ENCODE assay signal across 8 cellular contexts in the genomic region with DNA sequence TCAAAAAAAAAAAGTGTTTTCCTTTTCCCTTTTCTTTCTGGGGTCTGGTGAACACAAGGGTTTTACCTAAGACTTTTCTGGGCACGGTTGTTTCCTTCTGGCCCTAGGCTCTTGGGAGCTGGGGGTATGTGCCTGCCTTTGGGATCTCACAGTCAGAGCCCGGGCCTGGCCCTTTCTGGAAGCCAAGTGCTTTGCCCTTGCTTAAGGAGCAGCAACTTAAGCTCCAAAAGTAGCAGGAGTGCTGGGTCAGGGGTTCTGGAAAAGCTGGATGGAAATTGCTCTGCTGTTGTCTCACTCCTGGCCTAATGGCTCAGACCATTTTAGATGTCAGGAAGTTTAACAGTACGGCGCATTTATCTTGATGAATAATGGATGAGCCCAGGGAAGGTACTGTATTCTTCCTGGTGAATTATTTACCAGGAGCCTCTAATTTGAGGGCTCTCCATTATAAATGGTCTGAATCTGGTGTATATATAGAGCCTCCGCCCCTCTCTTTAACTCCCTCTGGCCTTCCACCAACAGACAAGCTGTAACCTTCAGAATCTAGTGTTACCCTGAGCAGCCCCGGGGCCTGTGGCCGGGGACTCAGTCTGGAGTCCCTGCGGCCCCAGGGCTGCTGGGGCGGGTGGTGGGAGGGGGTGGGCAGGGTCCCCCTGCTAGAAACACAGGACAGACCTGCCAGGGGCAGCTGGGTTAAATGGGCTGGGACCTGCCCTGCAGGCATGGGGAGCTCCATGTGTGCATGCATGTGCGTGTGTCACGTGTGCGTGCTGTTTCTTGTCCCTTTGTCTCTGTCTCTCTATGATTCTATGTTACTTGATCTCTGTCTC. TPM values are rescaled to one million over a fixed set of nuclear protein-coding genes. Genes with fewer than 3 reads are reported as not detected.
DNase-seq lines count a peak whose midpoint lies in the region; ATAC-seq and TF ChIP-seq lines count a peak whose summit lies in the region.
"Had no signal": no experiment of that assay in that cellular context is flagged by ENCODE, and none has a peak within 500 bp of the region (broad histone marks: within the 10 kb centered on the region; RNA-seq: fewer than 3 reads in every experiment).

No MANE protein-coding gene starts in this region.

- peaks cover 41% of the 10 kb centered on the region for H3K4me1 ChIP-seq in lower lobe of right lung

- H3K36me3 ChIP-seq in lower lobe of right lung = no peaks in the 10 kb centered on the region

- no peak overlapping the region for H3K27ac Mint-ChIP-seq in natural killer cell
- H3K27ac Mint-ChIP-seq: activated T-cell treated with anti-CD3 and anti-CD28 coated beads, Interleukin-2, amount 50 U/mL, for 72 hours had no signal

- no peaks in the 10 kb centered on the region for H3K36me3 Mint-ChIP-seq in natural killer cell

- H3K4me1 Mint-ChIP-seq in natural killer cell = no peaks in the 10 kb centered on the region

- DNase-seq in DMS153 treated with DMSO at 0.1 percent for 48 hours (lab: John Stamatoyannopoulos, UW; ENCODE audit: unreplicated experiment) = peak; percentile 38
- DNase-seq in RPMI7951 (ENCODE audit: low read depth) = peak; percentile 59
- no peak for DNase-seq in lower lobe of right lung
- no peak for DNase-seq in OCI-M1 (lab: John Stamatoyannopoulos, UW)
- no peak for DNase-seq in natural killer cell
- DNase-seq: activated T-cell treated with anti-CD3 and anti-CD28 coated beads, Interleukin-2, amount 50 U/mL, for 72 hours; Calu3 had no signal

- H3K4me3 ChIP-seq in lower lobe of right lung = no peak overlapping the region

- H3K4me3 Mint-ChIP-seq in natural killer cell = no peak overlapping the region
- H3K4me3 Mint-ChIP-seq: activated T-cell treated with anti-CD3 and anti-CD28 coated beads, Interleukin-2, amount 50 U/mL, for 72 hours had no signal

- H3K9me3 ChIP-seq in lower lobe of right lung = no peaks in the 10 kb centered on the region

- TF ChIP-seq CTCF in lower lobe of right lung (IDR thresholded peaks at IDR 0.05) = no peak
- no peak for TF ChIP-seq CTCF in natural killer cell (IDR thresholded peaks at IDR 0.05)

- intact Hi-C loops in lower lobe of right lung (cut with DNase I) (no loop called here), natural killer cell (cut with micrococcal nuclease) (no loop called here)

- H3K27ac ChIP-seq in lower lobe of right lung = peak overlapping the region; percentile 64

- no peaks in the 10 kb centered on the region for H3K9me3 Mint-ChIP-seq in natural killer cell
- H3K9me3 Mint-ChIP-seq: activated T-cell treated with anti-CD3 and anti-CD28 coated beads, Interleukin-2, amount 50 U/mL, for 72 hours had no signal

- no peaks in the 10 kb centered on the region for H3K27me3 ChIP-seq in lower lobe of right lung (ENCODE audit: low read depth)

- ATAC-seq in lower lobe of right lung (peak; percentile 20 to 29), GM18498 (IDR thresholded peaks at IDR 0.05; ENCODE audit: unreplicated experiment) (no peak), natural killer cell (no peak)
- ATAC-seq: activated T-cell treated with anti-CD3 and anti-CD28 coated beads, Interleukin-2, amount 50 U/mL, for 72 hours had no signal

- H3K27me3 Mint-ChIP-seq in natural killer cell (ENCODE audit: low read depth in 2 of 2) = no peaks in the 10 kb centered on the region

RNA-seq across cellular contexts. Expression of a gene that starts 37.5 kb away (rescaled TPM):
- 59.6 and 66.4 TPM in 2 replicates for total RNA-seq in RPMI7951 (2014; rRNA removed; shearing (Covaris generic))
- 81.0 TPM for total RNA-seq in lower lobe of right lung
- 1 to 10 TPM; 1.7 to 5.6 (median 2.8) TPM for total RNA-seq in natural killer cell

RNA-seq across cellular contexts. Expression of a gene that starts 54.2 kb away (rescaled TPM):
- total RNA-seq in RPMI7951 (2014; rRNA removed; shearing (Covaris generic)) = 9.4 and 12.3 TPM in 2 replicates
- total RNA-seq in lower lobe of right lung (45.2 TPM), natural killer cell (10 to 100 TPM; 35.9 to 39.4 (median 37.4) TPM)

RNA-seq across cellular contexts. Expression of a gene that starts 54.4 kb away (rescaled TPM):
- 50.0 and 54.3 TPM in 2 replicates for total RNA-seq in RPMI7951 (2014; rRNA removed; shearing (Covaris generic))
- total RNA-seq in lower lobe of right lung = 40.1 TPM
- 10 to 100 TPM; 33.4 to 38.4 (median 33.9) TPM for total RNA-seq in natural killer cell

RNA-seq across cellular contexts. Expression of a gene that starts 57.4 kb away (rescaled TPM):
- total RNA-seq in RPMI7951 (2014; rRNA removed; shearing (Covaris generic)) = 10.7 and 16.7 TPM in 2 replicates
- total RNA-seq in lower lobe of right lung = 29.2 TPM
- total RNA-seq in natural killer cell = 10 to 100 TPM; 31.6 to 33.0 (median 32.0) TPM

RNA-seq across cellular contexts. Expression of a gene that starts 60.0 kb away (rescaled TPM):
- total RNA-seq in RPMI7951 (2014; rRNA removed; shearing (Covaris generic)) = 16.5 and 18.2 TPM in 2 replicates
- 16.1 TPM for total RNA-seq in lower lobe of right lung
- total RNA-seq in natural killer cell = 10 to 100 TPM in 1 of 3 donors, 1 to 10 TPM in 2; 9.6 to 10.1 (median 9.9) TPM

Comparison
In these comparisons a context has a peak if more than half of its experiments do, and no peak if none do; other contexts are left out.
1. DNase-seq: peak in DMS153 treated with DMSO at 0.1 percent for 48 hours (single experiment) and RPMI7951 (single experiment); none in lower lobe of right lung (single experiment), OCI-M1 (single experiment) and natural killer cell (single experiment).
2. ATAC-seq: peak in lower lobe of right lung (2 of 2); none in GM18498 (single experiment) and natural killer cell (0 of 3).